Comparison of ENCODE assay signal across 2 cellular contexts in genomic region chr6:160394654-160395035, GRCh38.
TF ChIP-seq lines count a peak whose summit lies in the region.

No MANE protein-coding gene starts in this region.

TF ChIP-seq in HCT116, 20 proteins besides CTCF, POLR2A, EP300 and RAD21:
- TF ChIP-seq SIN3A (IDR thresholded peaks at IDR 0.05; ENCODE audit: low read depth) (no peak), EGR1 (IDR thresholded peaks at IDR 0.05; ENCODE audit: low read depth) (no peak), ZFX (IDR thresholded peaks at IDR 0.05) (no peak), JUND (IDR thresholded peaks at IDR 0.05) (no peak), SRF (IDR thresholded peaks at IDR 0.05; ENCODE audit: low read depth) (no peak), SP1 (IDR thresholded peaks at IDR 0.05; ENCODE audit: low read depth) (no peak), YY1 (IDR thresholded peaks at IDR 0.05; ENCODE audit: extremely low read depth, insufficient replicate concordance, low read depth, low read length) (no peak), MAX (IDR thresholded peaks at IDR 0.05) (no peak), CBX3 (IDR thresholded peaks at IDR 0.05; ENCODE audit: low read depth) (no peak), ZNF274 (IDR thresholded peaks at IDR 0.05; ENCODE audit: low read depth, low read length) (no peak)
TF ChIP-seq in HCT116: peak in this region for 0.

TF ChIP-seq in H1, 55 proteins besides CTCF, POLR2A, EP300 and RAD21:
- TF ChIP-seq NRF1 (IDR thresholded peaks at IDR 0.05; ENCODE audit: low read depth, low read length) (no peak), BRCA1 (IDR thresholded peaks at IDR 0.05; ENCODE audit: low read depth, low read length) (no peak), KDM1A (IDR thresholded peaks at IDR 0.05; ENCODE audit: borderline replicate concordance, low read length) (peak; percentile 56; the same call in 1 of the 2 replicates)
TF ChIP-seq in H1: peak in this region for 1.
